14 cellular contexts compared by ENCODE assay signal in genomic region chr10:50601974-50602373, GRCh38. TPM values are rescaled to one million over a fixed set of nuclear protein-coding genes. Genes with fewer than 3 reads are reported as not detected.
DNase-seq lines count a peak whose midpoint lies in the region; ATAC-seq, FAIRE-seq and TF ChIP-seq lines count a peak whose summit lies in the region.
"Had no signal": no experiment of that assay in that cellular context is flagged by ENCODE, and none has a peak within 500 bp of the region (broad histone marks: within the 10 kb centered on the region; RNA-seq: fewer than 3 reads in every experiment).

No MANE protein-coding gene starts in this region.

- H3K9me3 Mint-ChIP-seq in Caco-2 (ENCODE audit: unreplicated experiment) (no peaks in the 10 kb centered on the region), glutamatergic neuron (ENCODE audit: unreplicated experiment) (peaks cover 14% of the 10 kb centered on the region)
- H3K9me3 Mint-ChIP-seq in T-helper 2 cell treated with Interferon-gamma antibody and Interleukin-4, amounts not matched to agents 5 μg/mL and 100 μg/mL, for 36 hours, result no peaks in the 10 kb centered on the region
- H3K9me3 Mint-ChIP-seq: H9 had no signal

- H3K27me3 Mint-ChIP-seq in Caco-2 (ENCODE audit: insufficient read depth, unreplicated experiment) (no peaks in the 10 kb centered on the region), glutamatergic neuron (ENCODE audit: unreplicated experiment) (peaks cover 11% of the 10 kb centered on the region)
- peaks cover 3% of the 10 kb centered on the region for H3K27me3 Mint-ChIP-seq in T-helper 2 cell treated with Interferon-gamma antibody and Interleukin-4, amounts not matched to agents 5 μg/mL and 100 μg/mL, for 36 hours (ENCODE audit: low read depth)
- H3K27me3 Mint-ChIP-seq: B cell had no signal

- H3K4me1 Mint-ChIP-seq in Caco-2 (ENCODE audit: low read depth, unreplicated experiment) (peaks cover 49% of the 10 kb centered on the region), glutamatergic neuron (ENCODE audit: low read depth, unreplicated experiment) (peaks cover 59% of the 10 kb centered on the region)
- H3K4me1 Mint-ChIP-seq in T-helper 2 cell treated with Interferon-gamma antibody and Interleukin-4, amounts not matched to agents 5 μg/mL and 100 μg/mL, for 36 hours (ENCODE audit: low read depth), result peaks cover 28% of the 10 kb centered on the region

- H3K36me3 ChIP-seq in Caco-2 (ENCODE audit: control insufficient read depth, insufficient read depth, low read length) (no peaks in the 10 kb centered on the region), Panc1 (ENCODE audit: control insufficient read depth, insufficient read depth, low read length) (no peaks in the 10 kb centered on the region), mesendoderm (ENCODE audit: control insufficient read depth, insufficient read depth, low read length) (no peaks in the 10 kb centered on the region)
- H3K36me3 ChIP-seq: BLaER1 treated with 17β-estradiol and CSF1 and Interleukin-3, amounts not matched to agents 10 nM and 100 nM had no signal

- no peak for FAIRE-seq in A549 (lab: Jason Lieb, UNC)
- FAIRE-seq: G401.6, H1, HepG2 had no signal

- CTCF ChIA-PET in A549 (lab: Yijun Ruan, JAX) (interaction anchor here (1.0 to 2.2 kb wide), 2 partner anchors 20 to 182 kb away, joined by 4 to 8 read pairs; no protein-coding TSS in a partner anchor), Caco-2 (lab: Charles Lee) (no interaction called here), Panc1 (lab: Charles Lee) (no interaction called here)

- H3K79me2 ChIP-seq in mesendoderm (ENCODE audit: control insufficient read depth, insufficient read depth, low read length), result peaks cover 2% of the 10 kb centered on the region

- no peaks in the 10 kb centered on the region for H3K9me3 ChIP-seq in A549
- no peaks in the 10 kb centered on the region for H3K9me3 ChIP-seq in Caco-2
- H3K9me3 ChIP-seq in Panc1 (ENCODE audit: control insufficient read depth, insufficient read depth, low read depth, low read length), result no peaks in the 10 kb centered on the region
- H3K9me3 ChIP-seq: BLaER1 treated with 17β-estradiol and CSF1 and Interleukin-3, amounts not matched to agents 10 nM and 100 nM had no signal

- ATAC-seq in A549, result no peak
- no peak for ATAC-seq in Panc1
- ATAC-seq: HepG2 had no signal

- no TSS peak for BruUV-seq in Caco-2 (replicated peaks; lab: Mats Ljungman, UMichigan)
- BruUV-seq in Panc1 (replicated peaks; lab: Mats Ljungman, UMichigan), result no TSS peak

- peaks cover 2% of the 10 kb centered on the region for H3K79me1 ChIP-seq in mesendoderm (ENCODE audit: low read length)

- WGBS in A549 (ENCODE audit: missing lambda C conversion rate), result 91% methylated on average over 1 of the region's 1 CpG
- no CpG with 5 or more reads among the region's 1 CpG for WGBS in mesendoderm (ENCODE audit: extremely low coverage, insufficient coverage, low lambda C conversion rate)

- peaks cover 6% of the 10 kb centered on the region for H3K36me3 Mint-ChIP-seq in Caco-2 (ENCODE audit: insufficient read depth, unreplicated experiment)
- H3K36me3 Mint-ChIP-seq in glutamatergic neuron (ENCODE audit: unreplicated experiment), result peaks cover 4% of the 10 kb centered on the region
- no peaks in the 10 kb centered on the region for H3K36me3 Mint-ChIP-seq in T-helper 2 cell treated with Interferon-gamma antibody and Interleukin-4, amounts not matched to agents 5 μg/mL and 100 μg/mL, for 36 hours (ENCODE audit: low read depth)

- POLR2A ChIA-PET in A549 (lab: Yijun Ruan, JAX), result no interaction called here
- POLR2A ChIA-PET in Caco-2 (lab: Charles Lee), result interaction anchor here (1.0 kb wide), 1 partner anchor 23 kb away, joined by 3 read pairs; no protein-coding TSS in a partner anchor
- POLR2A ChIA-PET in Panc1 (lab: Charles Lee), result no interaction called here

- intact Hi-C loops in Caco-2 (cut with micrococcal nuclease; ENCODE audit: unreplicated experiment), result no loop called here
- intact Hi-C loops in Panc1 (cut with micrococcal nuclease; ENCODE audit: unreplicated experiment), result no loop called here

- H3K27ac Mint-ChIP-seq in Caco-2 (ENCODE audit: unreplicated experiment) (peak overlapping the region; percentile 21), glutamatergic neuron (ENCODE audit: unreplicated experiment) (peak overlapping the region; percentile 87)
- H3K27ac Mint-ChIP-seq in T-helper 2 cell treated with Interferon-gamma antibody and Interleukin-4, amounts not matched to agents 5 μg/mL and 100 μg/mL, for 36 hours, result no peak overlapping the region
- H3K27ac Mint-ChIP-seq: B cell, H9 had no signal

- no peak overlapping the region for H2BK120ac ChIP-seq in mesendoderm (ENCODE audit: low read depth, low read length)

- H3K4me3 ChIP-seq in A549 (no peak overlapping the region), Caco-2 (ENCODE audit: low read depth, low read length) (no peak overlapping the region), Panc1 (ENCODE audit: low read depth in 2 of 2, low read length in 2 of 2) (no peak overlapping the region), mesendoderm (ENCODE audit: low read length) (no peak overlapping the region)
- H3K4me3 ChIP-seq: BLaER1 treated with 17β-estradiol and CSF1 and Interleukin-3, amounts not matched to agents 10 nM and 100 nM had no signal

- H2BK15ac ChIP-seq in mesendoderm (replicated peaks; ENCODE audit: low read depth), result no peak overlapping the region

- no peak overlapping the region for H3K27ac ChIP-seq in A549
- peak overlapping the region; percentile 32; the same call in 1 of the 2 replicates for H3K27ac ChIP-seq in Panc1 (ENCODE audit: low read length)
- H3K27ac ChIP-seq in mesendoderm (ENCODE audit: low read depth, low read length), result no peak overlapping the region
- H3K27ac ChIP-seq: BLaER1 treated with 17β-estradiol and CSF1 and Interleukin-3, amounts not matched to agents 10 nM and 100 nM had no signal

- TF ChIP-seq CTCF in A549 (IDR thresholded peaks at IDR 0.05), result no peak
- no peak for TF ChIP-seq CTCF in Caco-2 (IDR thresholded peaks at IDR 0.05; ENCODE audit: insufficient read depth in 1 of 2, low read depth in 1 of 2, low read length in 1 of 2, severe bottlenecking in 1 of 2, unreplicated experiment in 1 of 2)
- TF ChIP-seq CTCF in Panc1 (IDR thresholded peaks at IDR 0.05), result no peak
- no peak for TF ChIP-seq CTCF in glutamatergic neuron (IDR thresholded peaks at IDR 0.05; ENCODE audit: partially characterized antibody, unreplicated experiment)

- no peak overlapping the region for H3K4ac ChIP-seq in mesendoderm (ENCODE audit: low read depth, low read length)

- no peak overlapping the region for H3K9ac ChIP-seq in mesendoderm (ENCODE audit: low read length)
- H3K9ac ChIP-seq: BLaER1 treated with 17β-estradiol and CSF1 and Interleukin-3, amounts not matched to agents 10 nM and 100 nM had no signal

- H2BK5ac ChIP-seq in mesendoderm (ENCODE audit: low read length), result no peak overlapping the region

- no peak overlapping the region for H3K23ac ChIP-seq in mesendoderm (ENCODE audit: low read length)

- H3K27me3 ChIP-seq in Caco-2 (replicated peaks; ENCODE audit: control insufficient read depth, insufficient read depth, low read length) (no peaks in the 10 kb centered on the region), Panc1 (ENCODE audit: control insufficient read depth, insufficient read depth, low read length) (no peaks in the 10 kb centered on the region), mesendoderm (ENCODE audit: insufficient read depth, low read length, poor library complexity) (no peaks in the 10 kb centered on the region)
- H3K27me3 ChIP-seq: BLaER1 treated with 17β-estradiol and CSF1 and Interleukin-3, amounts not matched to agents 10 nM and 100 nM had no signal

- H3K18ac ChIP-seq in mesendoderm (ENCODE audit: low read length), result no peak overlapping the region

- peaks cover 74% of the 10 kb centered on the region for H3K4me1 ChIP-seq in A549
- H3K4me1 ChIP-seq in Caco-2, result peaks cover 63% of the 10 kb centered on the region
- peaks cover 51% of the 10 kb centered on the region for H3K4me1 ChIP-seq in Panc1 (ENCODE audit: control insufficient read depth, insufficient read depth, low read length)
- peaks cover 6% of the 10 kb centered on the region for H3K4me1 ChIP-seq in mesendoderm (ENCODE audit: control insufficient read depth, low read depth, low read length)

- no peak for DNase-seq in A549 (ENCODE audit: low read depth in 1 of 2, low spot score in 1 of 2)
- no peak for DNase-seq in Caco-2
- no peak for DNase-seq in Panc1 (ENCODE audit: low read depth, low spot score)
- no peak for DNase-seq in glutamatergic neuron
- no peak for DNase-seq in T-helper 2 cell treated with Interferon-gamma antibody and Interleukin-4, amounts not matched to agents 5 μg/mL and 100 μg/mL, for 36 hours (ENCODE audit: low spot score)
- DNase-seq in mesendoderm, result no peak
- no peak for DNase-seq in RKO (ENCODE audit: low spot score)
- DNase-seq: 8988T, H9 had no signal

- TF ChIP-seq EP300 in A549 (IDR thresholded peaks at IDR 0.05), result no peak

- H4K5ac ChIP-seq in mesendoderm (ENCODE audit: low read length), result no peak overlapping the region

- in situ Hi-C loops in Panc1 (cut with HindIII; ENCODE audit: low pct_unique_long_range_greater_than_20kb, low sequenced_read_pairs), result no loop called here

- no peak overlapping the region for H4K8ac ChIP-seq in mesendoderm (ENCODE audit: low read depth, low read length)

- no peak for TF ChIP-seq RAD21 in A549 (conservative IDR thresholded peaks at IDR 0.05 in 1 of 2, IDR thresholded peaks at IDR 0.05 in 1 of 2)

- TF ChIP-seq POLR2A in A549 (IDR thresholded peaks at IDR 0.05; ENCODE audit: low read length), result no peak

- H3K4me2 ChIP-seq in A549, result peak overlapping the region; percentile 7; the same call in 1 of the 3 replicates
- no peak overlapping the region for H3K4me2 ChIP-seq in mesendoderm (ENCODE audit: low read length)

- H2AK5ac ChIP-seq in mesendoderm (ENCODE audit: low read length), result no peak overlapping the region

- H3K56ac ChIP-seq in mesendoderm (ENCODE audit: low read length), result no peak overlapping the region

- H3K4me3 Mint-ChIP-seq in Caco-2 (ENCODE audit: unreplicated experiment) (no peak overlapping the region), glutamatergic neuron (ENCODE audit: unreplicated experiment) (peak overlapping the region; percentile 45)
- H3K4me3 Mint-ChIP-seq in T-helper 2 cell treated with Interferon-gamma antibody and Interleukin-4, amounts not matched to agents 5 μg/mL and 100 μg/mL, for 36 hours, result no peak overlapping the region
- H3K4me3 Mint-ChIP-seq: B cell, H9 had no signal

TF ChIP-seq in A549, 52 proteins besides CTCF, POLR2A, EP300 and RAD21 (continues in another document):
- no peak for TF ChIP-seq FOSB (CRISPR knock-in tag; IDR thresholded peaks at IDR 0.05)

RNA-seq across cellular contexts. Expression of gene SGMS1, which starts 21.8 kb away (rescaled TPM):
- polyA plus RNA-seq in A549 (2011; rRNA removed) (28.2 TPM in 2 replicates), A549 (2017; fragmentation: RNase III; extraction: RNeasy Plus Mini Kit Qiagen cat#74134 plus additional on column Dnase treatment) (20.2 to 23.2 TPM (median 22.7 TPM) in 3 replicates)
- polyA plus RNA-seq in A549 (2012; cell fraction: cytosol; rRNA removed), result 15.3 and 21.3 TPM in 2 replicates
- polyA plus RNA-seq in A549 (2012; cell fraction: nucleus; rRNA removed), result 17.9 and 19.2 TPM in 2 replicates
- polyA minus RNA-seq in A549 (2011; rRNA and poly(A)+ RNA removed), result 23.8 and 26.8 TPM in 2 replicates
- total RNA-seq in Caco-2 (2022) (30.5 and 34.8 TPM in 2 replicates), Panc1 (2021; ENCODE audit: unreplicated experiment) (22.0 TPM), glutamatergic neuron (ENCODE audit: unreplicated experiment) (24.1 TPM)
- 11.8 TPM for polyA plus RNA-seq in Panc1 (2012; ENCODE audit: insufficient read length)
- polyA plus RNA-seq in mesendoderm (2013, experiment 1 of 2), result 13.6 TPM
- polyA plus RNA-seq in mesendoderm (2013, experiment 2 of 2), result 13.0 TPM
